1 cellular context compared by ENCODE assay signal in the genomic region with DNA sequence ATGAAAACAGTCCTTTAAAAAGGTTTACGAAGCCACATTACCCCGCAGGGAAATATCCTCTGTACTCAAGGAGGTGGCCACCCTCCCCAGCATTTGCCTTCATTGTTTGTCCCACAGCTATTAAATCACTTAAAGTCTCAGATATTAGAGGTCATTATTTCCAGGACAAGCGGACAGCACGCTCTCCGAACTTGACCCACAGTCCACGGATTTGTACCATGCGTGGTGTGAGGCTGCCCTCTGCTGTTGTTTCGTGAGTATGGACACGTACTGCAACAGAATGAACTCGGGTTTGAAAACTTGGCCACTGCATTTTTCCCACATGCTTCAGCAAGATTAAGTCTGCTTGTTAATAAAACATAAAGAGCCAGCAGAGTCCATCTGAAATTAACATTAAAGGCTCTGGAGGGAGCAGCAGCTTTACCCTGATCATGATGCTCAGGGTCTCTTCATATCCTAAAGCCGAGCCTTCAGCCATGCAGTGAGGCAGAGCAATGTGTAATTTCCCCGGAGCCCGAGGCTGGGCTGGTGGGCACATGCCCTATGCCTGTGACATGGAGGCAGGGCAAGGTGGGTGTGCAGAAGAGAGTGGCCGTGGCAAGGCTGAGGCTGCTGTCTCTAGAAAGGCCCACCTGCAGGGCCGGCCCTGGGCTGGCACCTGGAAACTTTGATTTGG.
TF ChIP-seq lines count a peak whose summit lies in the region.

No MANE protein-coding gene starts in this region.

TF ChIP-seq in HepG2, 621 proteins besides CTCF, POLR2A, EP300 and RAD21 (continued from another document and continues in another):
- TF ChIP-seq, protein P1, sequence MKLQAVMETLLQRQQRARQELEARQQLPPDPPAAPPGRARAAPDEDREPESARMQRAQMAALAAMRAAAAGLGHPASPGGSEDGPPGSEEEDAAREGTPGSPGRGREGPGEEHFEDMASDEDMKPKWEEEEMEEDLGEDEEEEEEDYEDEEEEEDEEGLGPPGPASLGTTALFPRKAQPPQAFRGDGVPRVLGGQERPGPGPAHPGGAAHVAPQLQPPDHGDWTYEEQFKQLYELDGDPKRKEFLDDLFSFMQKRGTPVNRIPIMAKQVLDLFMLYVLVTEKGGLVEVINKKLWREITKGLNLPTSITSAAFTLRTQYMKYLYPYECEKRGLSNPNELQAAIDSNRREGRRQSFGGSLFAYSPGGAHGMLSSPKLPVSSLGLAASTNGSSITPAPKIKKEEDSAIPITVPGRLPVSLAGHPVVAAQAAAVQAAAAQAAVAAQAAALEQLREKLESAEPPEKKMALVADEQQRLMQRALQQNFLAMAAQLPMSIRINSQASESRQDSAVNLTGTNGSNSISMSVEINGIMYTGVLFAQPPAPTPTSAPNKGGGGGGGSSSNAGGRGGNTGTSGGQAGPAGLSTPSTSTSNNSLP (IDR thresholded peaks at IDR 0.05; ENCODE audit: low read depth, low read length): 0 out of 2 replicates have a peak, but pooled peaks have one; percentile 39
- TF ChIP-seq IKZF4 (CRISPR knock-in tag; IDR thresholded peaks at IDR 0.05; ENCODE audit: borderline replicate concordance, low read depth, not compliant biosample characterization) (no peak), ZNF281 (CRISPR knock-in tag; IDR thresholded peaks at IDR 0.05; ENCODE audit: borderline replicate concordance) (no peak), SMARCC2 (IDR thresholded peaks at IDR 0.05) (no peak), ETV5 (CRISPR knock-in tag; IDR thresholded peaks at IDR 0.05; ENCODE audit: borderline replicate concordance) (no peak), ZNF770 (CRISPR knock-in tag; IDR thresholded peaks at IDR 0.05) (no peak), ZNF432 (CRISPR knock-in tag; IDR thresholded peaks at IDR 0.05; ENCODE audit: borderline replicate concordance) (no peak), TMF1 (CRISPR knock-in tag; IDR thresholded peaks at IDR 0.05; ENCODE audit: low read depth) (no peak), ZNF256 (CRISPR knock-in tag; conservative IDR thresholded peaks at IDR 0.05) (no peak), CENPT (CRISPR knock-in tag; IDR thresholded peaks at IDR 0.05; ENCODE audit: low read depth) (no peak), ZNF513 (CRISPR knock-in tag; conservative IDR thresholded peaks at IDR 0.05) (no peak), PBX2 (CRISPR knock-in tag; IDR thresholded peaks at IDR 0.05) (no peak), NFYC (CRISPR knock-in tag; IDR thresholded peaks at IDR 0.05) (no peak), HNRNPUL1 (IDR thresholded peaks at IDR 0.05; ENCODE audit: low read depth, low read length) (no peak), PHF21A (CRISPR knock-in tag; IDR thresholded peaks at IDR 0.05) (no peak), ZNF34 (CRISPR knock-in tag; IDR thresholded peaks at IDR 0.05; ENCODE audit: borderline replicate concordance) (no peak), SMC3 (IDR thresholded peaks at IDR 0.05; ENCODE audit: low read length) (peak; percentile 98), ZBTB1 (CRISPR knock-in tag; IDR thresholded peaks at IDR 0.05; ENCODE audit: borderline replicate concordance) (no peak), IRF9 (CRISPR knock-in tag; IDR thresholded peaks at IDR 0.05; ENCODE audit: borderline replicate concordance) (no peak), MAFG (CRISPR knock-in tag; IDR thresholded peaks at IDR 0.05) (no peak), ZNF331 (CRISPR knock-in tag; IDR thresholded peaks at IDR 0.05) (no peak), ZNF589 (CRISPR knock-in tag; conservative IDR thresholded peaks at IDR 0.05) (no peak), SOX5 (CRISPR knock-in tag; IDR thresholded peaks at IDR 0.05; ENCODE audit: borderline replicate concordance) (0 out of 2 replicates have a peak, but pooled peaks have one; percentile 14), STAG1 (CRISPR knock-in tag; IDR thresholded peaks at IDR 0.05) (peak; percentile 99), NCOA2 (CRISPR knock-in tag; IDR thresholded peaks at IDR 0.05) (0 out of 2 replicates have a peak, but pooled peaks have one; percentile 12), RARG (CRISPR knock-in tag; IDR thresholded peaks at IDR 0.05; ENCODE audit: low read depth) (no peak), BRD4 (CRISPR knock-in tag; IDR thresholded peaks at IDR 0.05) (no peak), ZNF460 (CRISPR knock-in tag; IDR thresholded peaks at IDR 0.05; ENCODE audit: borderline replicate concordance) (no peak), MXI1 (IDR thresholded peaks at IDR 0.05; ENCODE audit: borderline replicate concordance, low read depth, low read length) (no peak), NR1H2 (CRISPR knock-in tag; IDR thresholded peaks at IDR 0.05; ENCODE audit: borderline replicate concordance, low read depth) (no peak), HNF4A (CRISPR knock-in tag; IDR thresholded peaks at IDR 0.05) (peak; percentile 54), DMTF1 (CRISPR knock-in tag; IDR thresholded peaks at IDR 0.05) (no peak), RBM22 (optimal IDR thresholded peaks at IDR 0.05; ENCODE audit: low read length) (no peak), IRF2 (CRISPR knock-in tag; IDR thresholded peaks at IDR 0.05) (0 out of 2 replicates have a peak, but pooled peaks have one; percentile 41)
- TF ChIP-seq, protein P2, sequence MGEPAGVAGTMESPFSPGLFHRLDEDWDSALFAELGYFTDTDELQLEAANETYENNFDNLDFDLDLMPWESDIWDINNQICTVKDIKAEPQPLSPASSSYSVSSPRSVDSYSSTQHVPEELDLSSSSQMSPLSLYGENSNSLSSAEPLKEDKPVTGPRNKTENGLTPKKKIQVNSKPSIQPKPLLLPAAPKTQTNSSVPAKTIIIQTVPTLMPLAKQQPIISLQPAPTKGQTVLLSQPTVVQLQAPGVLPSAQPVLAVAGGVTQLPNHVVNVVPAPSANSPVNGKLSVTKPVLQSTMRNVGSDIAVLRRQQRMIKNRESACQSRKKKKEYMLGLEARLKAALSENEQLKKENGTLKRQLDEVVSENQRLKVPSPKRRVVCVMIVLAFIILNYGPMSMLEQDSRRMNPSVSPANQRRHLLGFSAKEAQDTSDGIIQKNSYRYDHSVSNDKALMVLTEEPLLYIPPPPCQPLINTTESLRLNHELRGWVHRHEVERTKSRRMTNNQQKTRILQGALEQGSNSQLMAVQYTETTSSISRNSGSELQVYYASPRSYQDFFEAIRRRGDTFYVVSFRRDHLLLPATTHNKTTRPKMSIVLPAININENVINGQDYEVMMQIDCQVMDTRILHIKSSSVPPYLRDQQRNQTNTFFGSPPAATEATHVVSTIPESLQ (CRISPR knock-in tag; conservative IDR thresholded peaks at IDR 0.05): no peak
- TF ChIP-seq, protein P3, sequence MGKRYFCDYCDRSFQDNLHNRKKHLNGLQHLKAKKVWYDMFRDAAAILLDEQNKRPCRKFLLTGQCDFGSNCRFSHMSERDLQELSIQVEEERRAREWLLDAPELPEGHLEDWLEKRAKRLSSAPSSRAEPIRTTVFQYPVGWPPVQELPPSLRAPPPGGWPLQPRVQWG (CRISPR knock-in tag; IDR thresholded peaks at IDR 0.05; ENCODE audit: borderline replicate concordance, low read depth): no peak
- TF ChIP-seq, protein P4, sequence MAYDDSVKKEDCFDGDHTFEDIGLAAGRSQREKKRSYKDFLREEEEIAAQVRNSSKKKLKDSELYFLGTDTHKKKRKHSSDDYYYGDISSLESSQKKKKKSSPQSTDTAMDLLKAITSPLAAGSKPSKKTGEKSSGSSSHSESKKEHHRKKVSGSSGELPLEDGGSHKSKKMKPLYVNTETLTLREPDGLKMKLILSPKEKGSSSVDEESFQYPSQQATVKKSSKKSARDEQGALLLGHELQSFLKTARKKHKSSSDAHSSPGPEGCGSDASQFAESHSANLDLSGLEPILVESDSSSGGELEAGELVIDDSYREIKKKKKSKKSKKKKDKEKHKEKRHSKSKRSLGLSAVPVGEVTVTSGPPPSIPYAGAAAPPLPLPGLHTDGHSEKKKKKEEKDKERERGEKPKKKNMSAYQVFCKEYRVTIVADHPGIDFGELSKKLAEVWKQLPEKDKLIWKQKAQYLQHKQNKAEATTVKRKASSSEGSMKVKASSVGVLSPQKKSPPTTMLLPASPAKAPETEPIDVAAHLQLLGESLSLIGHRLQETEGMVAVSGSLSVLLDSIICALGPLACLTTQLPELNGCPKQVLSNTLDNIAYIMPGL (CRISPR knock-in tag; IDR thresholded peaks at IDR 0.05; ENCODE audit: borderline replicate concordance in 1 of 2, low read depth in 1 of 2): 0 out of 4 replicates have a peak, but pooled peaks of 1 of the 2 experiments have one; percentile 47
- TF ChIP-seq, protein P5, sequence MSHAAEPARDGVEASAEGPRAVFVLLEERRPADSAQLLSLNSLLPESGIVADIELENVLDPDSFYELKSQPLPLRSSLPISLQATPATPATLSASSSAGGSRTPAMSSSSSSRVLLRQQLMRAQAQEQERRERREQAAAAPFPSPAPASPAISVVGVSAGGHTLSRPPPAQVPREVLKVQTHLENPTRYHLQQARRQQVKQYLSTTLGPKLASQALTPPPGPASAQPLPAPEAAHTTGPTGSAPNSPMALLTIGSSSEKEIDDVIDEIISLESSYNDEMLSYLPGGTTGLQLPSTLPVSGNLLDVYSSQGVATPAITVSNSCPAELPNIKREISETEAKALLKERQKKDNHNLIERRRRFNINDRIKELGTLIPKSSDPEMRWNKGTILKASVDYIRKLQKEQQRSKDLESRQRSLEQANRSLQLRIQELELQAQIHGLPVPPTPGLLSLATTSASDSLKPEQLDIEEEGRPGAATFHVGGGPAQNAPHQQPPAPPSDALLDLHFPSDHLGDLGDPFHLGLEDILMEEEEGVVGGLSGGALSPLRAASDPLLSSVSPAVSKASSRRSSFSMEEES (CRISPR knock-in tag; IDR thresholded peaks at IDR 0.05): no peak
